ENCODE assay signal across 8 cellular contexts in genomic region chr1:155192346-155193274, GRCh38. TPM values are rescaled to one million over a fixed set of nuclear protein-coding genes. Genes with fewer than 3 reads are reported as not detected.
DNase-seq lines count a peak whose midpoint lies in the region; ATAC-seq and TF ChIP-seq lines count a peak whose summit lies in the region.

No MANE protein-coding gene starts in this region.

- H3K9ac ChIP-seq in parathyroid adenoma = no peak overlapping the region

- peaks cover 33% of the 10 kb centered on the region for H3K4me1 ChIP-seq in CD4-positive, CD25-positive, alpha-beta regulatory T cell (ENCODE audit: control insufficient read depth, insufficient read depth, low read length, poor library complexity, severe bottlenecking)
- H3K4me1 ChIP-seq in foreskin keratinocyte (peaks cover 7% of the 10 kb centered on the region), parathyroid adenoma (no peaks in the 10 kb centered on the region)

- intact Hi-C loops in activated CD4-positive, alpha-beta T cell treated with anti-CD3 and anti-CD28 coated beads, Interleukin-2, amount 10 ng/mL, durations not matched to agents 24 days and 14 days (cut with micrococcal nuclease) = loop anchor here (1.0 to 5.0 kb wide), 4 partner anchors 16 to 210 kb away; partner anchors contain the start of genes FDPS, FLAD1 and ZBTB7B

- peak overlapping the region; percentile 73 to 98 (median 92) for H3K27ac Mint-ChIP-seq in CD4-positive, CD25-positive, alpha-beta regulatory T cell
- H3K27ac Mint-ChIP-seq in activated CD4-positive, alpha-beta T cell treated with anti-CD3 and anti-CD28 coated beads, Interleukin-2, amount 10 ng/mL, durations not matched to agents 24 days and 14 days = peak overlapping the region; percentile 100

- TF ChIP-seq CTCF in foreskin keratinocyte (conservative IDR thresholded peaks at IDR 0.05) (no peak), parathyroid adenoma (IDR thresholded peaks at IDR 0.05) (no peak)

- H3K36me3 Mint-ChIP-seq in CD4-positive, CD25-positive, alpha-beta regulatory T cell = peaks cover 5% of the 10 kb centered on the region
- H3K36me3 Mint-ChIP-seq in activated CD4-positive, alpha-beta T cell treated with anti-CD3 and anti-CD28 coated beads, Interleukin-2, amount 10 ng/mL, durations not matched to agents 24 days and 14 days (ENCODE audit: low read depth) = peaks cover 11% of the 10 kb centered on the region

- no peaks in the 10 kb centered on the region for H3K27me3 Mint-ChIP-seq in CD4-positive, CD25-positive, alpha-beta regulatory T cell
- no peaks in the 10 kb centered on the region for H3K27me3 Mint-ChIP-seq in activated CD4-positive, alpha-beta T cell treated with anti-CD3 and anti-CD28 coated beads, Interleukin-2, amount 10 ng/mL, durations not matched to agents 24 days and 14 days

- no peaks in the 10 kb centered on the region for H3K9me3 ChIP-seq in CD4-positive, CD25-positive, alpha-beta regulatory T cell (ENCODE audit: control insufficient read depth in 2 of 2, low read length in 2 of 2)
- H3K9me3 ChIP-seq in MG63 (no peaks in the 10 kb centered on the region), parathyroid adenoma (ENCODE audit: control insufficient read depth, low read length) (no peaks in the 10 kb centered on the region)

- peak overlapping the region; percentile 66 for H2AFZ ChIP-seq in parathyroid adenoma

- no peaks in the 10 kb centered on the region for H3K36me3 ChIP-seq in CD4-positive, CD25-positive, alpha-beta regulatory T cell (ENCODE audit: control insufficient read depth, insufficient read depth, low read length)
- H3K36me3 ChIP-seq in MG63 (no peaks in the 10 kb centered on the region), parathyroid adenoma (ENCODE audit: control insufficient read depth, insufficient read depth, low read length) (no peaks in the 10 kb centered on the region)

- H3K4me2 ChIP-seq in parathyroid adenoma (ENCODE audit: low read length) = peak overlapping the region; percentile 98

- peaks cover 0 to 39% (median 25%) of the 10 kb centered on the region in 4 donors for H3K4me1 Mint-ChIP-seq in CD4-positive, CD25-positive, alpha-beta regulatory T cell
- H3K4me1 Mint-ChIP-seq in activated CD4-positive, alpha-beta T cell treated with anti-CD3 and anti-CD28 coated beads, Interleukin-2, amount 10 ng/mL, durations not matched to agents 24 days and 14 days = peaks cover 38% of the 10 kb centered on the region

- H3K27me3 ChIP-seq in CD4-positive, CD25-positive, alpha-beta regulatory T cell (ENCODE audit: control insufficient read depth, insufficient read depth, low read length) = no peaks in the 10 kb centered on the region
- no peaks in the 10 kb centered on the region for H3K27me3 ChIP-seq in MG63
- H3K27me3 ChIP-seq in foreskin keratinocyte = no peaks in the 10 kb centered on the region
- H3K27me3 ChIP-seq in parathyroid adenoma (ENCODE audit: control insufficient read depth, insufficient read depth, low read length) = no peaks in the 10 kb centered on the region

- H3K79me2 ChIP-seq in parathyroid adenoma = no peaks in the 10 kb centered on the region

- H3K9me3 Mint-ChIP-seq in CD4-positive, CD25-positive, alpha-beta regulatory T cell = peaks cover 0 to 2% (median 0%) of the 10 kb centered on the region in 7 donors
- no peaks in the 10 kb centered on the region for H3K9me3 Mint-ChIP-seq in activated CD4-positive, alpha-beta T cell treated with anti-CD3 and anti-CD28 coated beads, Interleukin-2, amount 10 ng/mL, durations not matched to agents 24 days and 14 days

- peak overlapping the region; percentile 62 for H3K4me3 ChIP-seq in CD4-positive, CD25-positive, alpha-beta regulatory T cell (ENCODE audit: low read depth, low read length)
- H3K4me3 ChIP-seq in MG63 = peak overlapping the region; percentile 41
- H3K4me3 ChIP-seq in parathyroid adenoma (ENCODE audit: low read depth, low read length) = peak overlapping the region; percentile 70

- peak overlapping the region; percentile 80 for H3K27ac ChIP-seq in CD4-positive, CD25-positive, alpha-beta regulatory T cell (ENCODE audit: insufficient read depth, low read length, poor library complexity, severe bottlenecking)
- peak overlapping the region; percentile 69 for H3K27ac ChIP-seq in foreskin keratinocyte
- peak overlapping the region; percentile 53 for H3K27ac ChIP-seq in parathyroid adenoma

- peak; percentile 22 to 71 (median 23) for DNase-seq in CD4-positive, CD25-positive, alpha-beta regulatory T cell
- no peak for DNase-seq in MG63
- DNase-seq in activated CD4-positive, alpha-beta T cell treated with anti-CD3 and anti-CD28 coated beads, Interleukin-2, amount 10 ng/mL, durations not matched to agents 24 days and 14 days = no peak
- no peak for DNase-seq in foreskin keratinocyte

- no peak for ATAC-seq in CD4-positive, CD25-positive, alpha-beta regulatory T cell (ENCODE audit: low read depth in 2 of 2)
- ATAC-seq in foreskin keratinocyte (no peak), HG02763 (IDR thresholded peaks at IDR 0.05; ENCODE audit: unreplicated experiment) (no peak), HG02588 (IDR thresholded peaks at IDR 0.05; ENCODE audit: unreplicated experiment) (no peak), HG02885 (IDR thresholded peaks at IDR 0.05; ENCODE audit: poor library complexity, unreplicated experiment) (no peak)

- H3K4me3 Mint-ChIP-seq in CD4-positive, CD25-positive, alpha-beta regulatory T cell = peak overlapping the region; percentile 88 to 99 (median 92)
- H3K4me3 Mint-ChIP-seq in activated CD4-positive, alpha-beta T cell treated with anti-CD3 and anti-CD28 coated beads, Interleukin-2, amount 10 ng/mL, durations not matched to agents 24 days and 14 days = peak overlapping the region; percentile 97

RNA-seq across cellular contexts. Expression of gene THBS3, which starts 15.1 kb away (rescaled TPM):
- total RNA-seq in CD4-positive, CD25-positive, alpha-beta regulatory T cell = 18.4 TPM
- 1 to 10 TPM; 2.7 to 4.1 (median 3.7) TPM for polyA plus RNA-seq in CD4-positive, CD25-positive, alpha-beta regulatory T cell
- 9.1 and 11.0 TPM in 2 replicates for total RNA-seq in MG63 (2014; rRNA removed; shearing (Covaris generic); ENCODE audit: low replicate concordance)
- 10.5 and 10.6 TPM in 2 replicates for total RNA-seq in activated CD4-positive, alpha-beta T cell treated with anti-CD3 and anti-CD28 coated beads, Interleukin-2, amount 10 ng/mL, durations not matched to agents 24 days and 14 days
- total RNA-seq in foreskin keratinocyte = 9.4 and 13.1 TPM in 2 replicates
- polyA plus RNA-seq in foreskin keratinocyte = 8.5 and 12.7 TPM in 2 replicates

RNA-seq across cellular contexts. Expression of gene MTX1, which starts 15.9 kb away (rescaled TPM):
- 18.4 TPM for total RNA-seq in CD4-positive, CD25-positive, alpha-beta regulatory T cell
- 10 to 100 TPM; 44.3 to 52.2 (median 49.0) TPM for polyA plus RNA-seq in CD4-positive, CD25-positive, alpha-beta regulatory T cell
- 97.2 and 100 TPM in 2 replicates for total RNA-seq in MG63 (2014; rRNA removed; shearing (Covaris generic); ENCODE audit: low replicate concordance)
- total RNA-seq in activated CD4-positive, alpha-beta T cell treated with anti-CD3 and anti-CD28 coated beads, Interleukin-2, amount 10 ng/mL, durations not matched to agents 24 days and 14 days = 62.4 and 64.7 TPM in 2 replicates
- 71.7 and 72.2 TPM in 2 replicates for total RNA-seq in foreskin keratinocyte
- 92.6 and 97.3 TPM in 2 replicates for polyA plus RNA-seq in foreskin keratinocyte

RNA-seq across cellular contexts. Expression of gene TRIM46, which starts 19.0 kb away (rescaled TPM):
- 6.1 TPM for total RNA-seq in CD4-positive, CD25-positive, alpha-beta regulatory T cell
- 1 to 10 TPM in 2 of 4 donors, under 1 TPM in 2; 0.44 to 1.6 (median 0.78) TPM for polyA plus RNA-seq in CD4-positive, CD25-positive, alpha-beta regulatory T cell
- not detected in 2 replicates for total RNA-seq in MG63 (2014; rRNA removed; shearing (Covaris generic); ENCODE audit: low replicate concordance)
- 9.4 and 10.7 TPM in 2 replicates for total RNA-seq in activated CD4-positive, alpha-beta T cell treated with anti-CD3 and anti-CD28 coated beads, Interleukin-2, amount 10 ng/mL, durations not matched to agents 24 days and 14 days
- total RNA-seq in foreskin keratinocyte = 2.7 and 4.4 TPM in 2 replicates
- polyA plus RNA-seq in foreskin keratinocyte = 3.6 and 3.8 TPM in 2 replicates

RNA-seq across cellular contexts. Expression of gene KRTCAP2, which starts 19.5 kb away (rescaled TPM):
- 122 TPM for total RNA-seq in CD4-positive, CD25-positive, alpha-beta regulatory T cell
- 100 to 1,000 TPM; 468 to 537 (median 507) TPM for polyA plus RNA-seq in CD4-positive, CD25-positive, alpha-beta regulatory T cell
- 220 and 236 TPM in 2 replicates for total RNA-seq in MG63 (2014; rRNA removed; shearing (Covaris generic); ENCODE audit: low replicate concordance)
- total RNA-seq in activated CD4-positive, alpha-beta T cell treated with anti-CD3 and anti-CD28 coated beads, Interleukin-2, amount 10 ng/mL, durations not matched to agents 24 days and 14 days = 244 and 245 TPM in 2 replicates
- total RNA-seq in foreskin keratinocyte = 176 and 184 TPM in 2 replicates
- 274 and 294 TPM in 2 replicates for polyA plus RNA-seq in foreskin keratinocyte

RNA-seq across cellular contexts. Expression of gene DPM3, which starts 52.3 kb away (rescaled TPM):
- total RNA-seq in CD4-positive, CD25-positive, alpha-beta regulatory T cell = 28.1 TPM
- polyA plus RNA-seq in CD4-positive, CD25-positive, alpha-beta regulatory T cell = 100 to 1,000 TPM in 3 of 4 donors, 10 to 100 TPM in 1; 98.3 to 116 (median 101) TPM
- total RNA-seq in MG63 (2014; rRNA removed; shearing (Covaris generic); ENCODE audit: low replicate concordance) = 48.9 TPM in 1 of 2 replicates, not detected in the other
- 34.5 and 37.2 TPM in 2 replicates for total RNA-seq in activated CD4-positive, alpha-beta T cell treated with anti-CD3 and anti-CD28 coated beads, Interleukin-2, amount 10 ng/mL, durations not matched to agents 24 days and 14 days
- 37.4 and 45.2 TPM in 2 replicates for total RNA-seq in foreskin keratinocyte
- polyA plus RNA-seq in foreskin keratinocyte = 84.4 and 94.5 TPM in 2 replicates

Comparison
In these comparisons a context has a peak if more than half of its experiments do, and no peak if none do; other contexts are left out.
1. DNase-seq: peak in CD4-positive, CD25-positive, alpha-beta regulatory T cell (3 of 3); none in MG63 (single experiment), activated CD4-positive, alpha-beta T cell treated with anti-CD3 and anti-CD28 coated beads, Interleukin-2, amount 10 ng/mL, durations not matched to agents 24 days and 14 days (single experiment) and foreskin keratinocyte (0 of 2).
2. Peak in every context shown above with its lines, with median percentiles within 50 percentile points of each other: H3K27ac ChIP-seq and H3K4me3 ChIP-seq.